Comparison of ENCODE assay signal across 8 cellular contexts in the genomic region with DNA sequence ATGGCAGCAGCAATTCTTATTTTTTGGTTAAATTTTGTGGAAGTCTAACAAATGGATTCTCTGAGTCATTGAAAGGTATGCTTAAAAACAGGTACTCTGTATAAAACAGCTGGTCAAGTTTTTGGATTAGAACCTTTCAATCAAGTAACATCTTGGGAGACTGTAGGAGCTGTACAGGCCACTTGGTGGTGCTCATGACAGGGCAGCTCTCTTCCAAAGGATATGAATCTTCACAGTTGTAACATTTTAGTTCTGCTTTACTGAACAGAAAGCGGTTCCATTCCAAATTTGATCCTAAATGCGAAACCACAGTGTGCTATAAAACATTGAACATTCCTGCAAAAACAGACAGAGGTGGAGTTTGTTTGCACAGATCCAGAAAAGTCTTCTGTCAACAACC. TPM values are rescaled to one million over a fixed set of nuclear protein-coding genes. Genes with fewer than 3 reads are reported as not detected.
A peak's percentile ranks its signal among the peaks of the same experiment; 100 is the strongest.
DNase-seq lines count a peak whose midpoint lies in the region; ATAC-seq, FAIRE-seq and TF ChIP-seq lines count a peak whose summit lies in the region.

No MANE protein-coding gene starts in this region.

- TF ChIP-seq CTCF in vagina (IDR thresholded peaks at IDR 0.05), result peak; percentile 30 to 67 (median 48)

- no peaks in the 10 kb centered on the region for H3K36me3 ChIP-seq in Karpas-422 (ENCODE audit: insufficient read depth, low read length)
- no peaks in the 10 kb centered on the region for H3K36me3 ChIP-seq in vagina
- no peaks in the 10 kb centered on the region for H3K36me3 ChIP-seq in CD8-positive, alpha-beta memory T cell (ENCODE audit: insufficient read depth, low read length)

- no peaks in the 10 kb centered on the region for H3K9me3 Mint-ChIP-seq in activated naive CD8-positive, alpha-beta T cell treated with anti-CD3 and anti-CD28 coated beads, Interleukin-2, amount 50 U/mL, for 24 hours
- H3K9me3 Mint-ChIP-seq in CD8-positive, alpha-beta memory T cell, result no peaks in the 10 kb centered on the region

- H3K27ac ChIP-seq in Karpas-422 (ENCODE audit: low read length) (no peak overlapping the region), vagina (no peak overlapping the region)
- H3K27ac ChIP-seq in CD8-positive, alpha-beta memory T cell (ENCODE audit: low read depth, low read length), result no peak overlapping the region

- H4K20me1 ChIP-seq in Karpas-422 (ENCODE audit: insufficient read depth, low read depth, low read length), result no peaks in the 10 kb centered on the region

- H2AFZ ChIP-seq in Karpas-422 (ENCODE audit: low read length), result no peak overlapping the region

- DNase-seq in CD1c-positive myeloid dendritic cell (ENCODE audit: extremely low spot score) (peak; percentile 69), Karpas-422 (peak; percentile 47), vagina (ENCODE audit: extremely low spot score in 2 of 2) (no peak), NCI-H1436 (lab: John Stamatoyannopoulos, UW) (no peak)
- DNase-seq in activated naive CD8-positive, alpha-beta T cell treated with anti-CD3 and anti-CD28 coated beads, Interleukin-2, amount 50 U/mL, for 24 hours, result no peak
- no peak for DNase-seq in CD8-positive, alpha-beta memory T cell

- H3K4me3 ChIP-seq in Karpas-422 (ENCODE audit: low read length), result no peak overlapping the region
- no peak overlapping the region for H3K4me3 ChIP-seq in vagina
- no peak overlapping the region for H3K4me3 ChIP-seq in CD8-positive, alpha-beta memory T cell (ENCODE audit: low read length)

- no peaks in the 10 kb centered on the region for H3K79me2 ChIP-seq in Karpas-422 (ENCODE audit: low read length)

- H3K36me3 Mint-ChIP-seq in activated naive CD8-positive, alpha-beta T cell treated with anti-CD3 and anti-CD28 coated beads, Interleukin-2, amount 50 U/mL, for 24 hours (ENCODE audit: low read depth), result no peaks in the 10 kb centered on the region
- no peaks in the 10 kb centered on the region for H3K36me3 Mint-ChIP-seq in CD8-positive, alpha-beta memory T cell

- H3K4me1 ChIP-seq in Karpas-422 (ENCODE audit: low read length) (no peaks in the 10 kb centered on the region), vagina (no peaks in the 10 kb centered on the region)
- peaks cover 14% of the 10 kb centered on the region for H3K4me1 ChIP-seq in CD8-positive, alpha-beta memory T cell (ENCODE audit: insufficient read depth, low read length)

- peak; percentile 66 for FAIRE-seq in islet of Langerhans (lab: Jason Lieb, UNC)

- TF ChIP-seq POLR2A in vagina (IDR thresholded peaks at IDR 0.05), result no peak

- CTCF ChIA-PET in CD8-positive, alpha-beta memory T cell (lab: Charles Lee), result no interaction called here

- POLR2A ChIA-PET in CD8-positive, alpha-beta memory T cell (lab: Charles Lee), result no interaction called here

- no peak overlapping the region for H3K9ac ChIP-seq in Karpas-422 (ENCODE audit: low read length)

- H3K27me3 ChIP-seq in Karpas-422 (ENCODE audit: low read length) (no peaks in the 10 kb centered on the region), vagina (no peaks in the 10 kb centered on the region)
- no peaks in the 10 kb centered on the region for H3K27me3 ChIP-seq in CD8-positive, alpha-beta memory T cell (ENCODE audit: insufficient read depth, low read length, poor library complexity, severe bottlenecking)

- no peaks in the 10 kb centered on the region for H3K9me3 ChIP-seq in Karpas-422 (ENCODE audit: low read length)
- no peaks in the 10 kb centered on the region for H3K9me3 ChIP-seq in vagina
- H3K9me3 ChIP-seq in CD8-positive, alpha-beta memory T cell (ENCODE audit: low read length), result no peaks in the 10 kb centered on the region

- peaks cover 3% of the 10 kb centered on the region for H3K27me3 Mint-ChIP-seq in activated naive CD8-positive, alpha-beta T cell treated with anti-CD3 and anti-CD28 coated beads, Interleukin-2, amount 50 U/mL, for 24 hours
- H3K27me3 Mint-ChIP-seq in CD8-positive, alpha-beta memory T cell, result no peaks in the 10 kb centered on the region

- no peaks in the 10 kb centered on the region for H3K9me2 ChIP-seq in Karpas-422 (replicated peaks; ENCODE audit: insufficient read depth, low read length)

- peak; percentile 62 for ATAC-seq in GM19351 (IDR thresholded peaks at IDR 0.05; ENCODE audit: unreplicated experiment)
- ATAC-seq in activated naive CD8-positive, alpha-beta T cell treated with anti-CD3 and anti-CD28 coated beads, Interleukin-2, amount 50 U/mL, for 24 hours, result peak; percentile 29

- no peak overlapping the region for H3K4me2 ChIP-seq in Karpas-422 (ENCODE audit: low read depth, low read length, poor library complexity, severe bottlenecking)

- no peak overlapping the region for H3K4me3 Mint-ChIP-seq in activated naive CD8-positive, alpha-beta T cell treated with anti-CD3 and anti-CD28 coated beads, Interleukin-2, amount 50 U/mL, for 24 hours
- H3K4me3 Mint-ChIP-seq in CD8-positive, alpha-beta memory T cell, result no peak overlapping the region

- intact Hi-C loops in vagina (cut with DNase I), result no loop called here

- no peak overlapping the region for H3K27ac Mint-ChIP-seq in activated naive CD8-positive, alpha-beta T cell treated with anti-CD3 and anti-CD28 coated beads, Interleukin-2, amount 50 U/mL, for 24 hours
- H3K27ac Mint-ChIP-seq in CD8-positive, alpha-beta memory T cell, result no peak overlapping the region

- peaks cover 30% of the 10 kb centered on the region for H3K4me1 Mint-ChIP-seq in activated naive CD8-positive, alpha-beta T cell treated with anti-CD3 and anti-CD28 coated beads, Interleukin-2, amount 50 U/mL, for 24 hours
- H3K4me1 Mint-ChIP-seq in CD8-positive, alpha-beta memory T cell, result peaks cover 0 to 29% (median 4%) of the 10 kb centered on the region in 3 donors

RNA-seq across cellular contexts. Expression of a gene that starts 44.5 kb away (rescaled TPM):
- total RNA-seq in Karpas-422 (2014; rRNA removed; shearing (Covaris generic); ENCODE audit: low replicate concordance), result not detected in 2 replicates
- not detected for total RNA-seq in vagina
- total RNA-seq in CD8-positive, alpha-beta memory T cell, result not detected
- not detected for polyA plus RNA-seq in CD8-positive, alpha-beta memory T cell

Comparison
In these comparisons a context has a peak if more than half of its experiments do, and no peak if none do; other contexts are left out.
1. DNase-seq: peak in CD1c-positive myeloid dendritic cell (single experiment) and Karpas-422 (single experiment); none in activated naive CD8-positive, alpha-beta T cell treated with anti-CD3 and anti-CD28 coated beads, Interleukin-2, amount 50 U/mL, for 24 hours (single experiment), vagina (0 of 2), NCI-H1436 (single experiment) and CD8-positive, alpha-beta memory T cell (0 of 5).